Comparison of ENCODE assay signal across 17 cellular contexts in the genomic region with DNA sequence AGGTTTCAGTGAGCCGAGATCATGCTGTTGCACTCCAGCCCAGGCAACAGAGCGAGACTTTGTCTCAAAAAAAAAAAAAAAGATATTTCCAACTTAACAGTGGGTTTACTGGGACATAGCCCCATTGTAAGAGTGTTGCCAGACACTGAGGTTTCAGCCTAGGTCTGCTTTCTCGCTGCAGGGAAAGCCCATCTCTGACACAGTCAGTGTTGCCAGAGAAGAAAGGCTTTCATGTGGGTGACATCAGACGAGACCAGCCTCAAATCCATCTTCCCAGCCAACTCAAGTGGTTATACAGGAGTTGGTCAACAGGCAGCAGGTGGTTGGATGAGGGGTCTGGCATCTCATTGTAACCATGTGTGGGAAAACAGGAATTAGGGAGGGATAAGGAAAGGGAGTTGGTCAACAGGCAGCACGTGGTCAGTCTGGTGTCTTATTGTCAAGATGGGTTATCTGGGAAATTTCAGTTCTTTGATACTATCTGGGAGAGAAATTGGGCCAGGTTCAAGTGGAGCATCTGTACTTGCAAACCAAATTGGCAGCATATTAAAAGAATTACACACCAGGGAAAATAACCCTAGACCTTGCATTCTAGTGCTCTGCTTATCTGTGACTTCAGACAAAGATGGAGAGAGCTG. TPM values are rescaled to one million over a fixed set of nuclear protein-coding genes. Genes with fewer than 3 reads are reported as not detected.
A peak's percentile ranks its signal among the peaks of the same experiment; 100 is the strongest.
DNase-seq lines count a peak whose midpoint lies in the region; ATAC-seq and TF ChIP-seq lines count a peak whose summit lies in the region.
"Had no signal": no experiment of that assay in that cellular context is flagged by ENCODE, and none has a peak within 500 bp of the region (broad histone marks: within the 10 kb centered on the region; RNA-seq: fewer than 3 reads in every experiment).

No MANE protein-coding gene starts in this region.

- H3K9me3 Mint-ChIP-seq in activated CD8-positive, alpha-beta T cell treated with anti-CD3 and anti-CD28 coated beads, Interleukin-2, amount 10 ng/mL, durations not matched to agents 7 days and 5 days (ENCODE audit: insufficient read depth): no peaks in the 10 kb centered on the region
- peaks cover 3% of the 10 kb centered on the region for H3K9me3 Mint-ChIP-seq in activated CD8-positive, alpha-beta T cell treated with anti-CD3 and anti-CD28 coated beads for 36 hours
- no peaks in the 10 kb centered on the region for H3K9me3 Mint-ChIP-seq in activated T-helper 17 cell treated with anti-CD3 and anti-CD28 coated beads, Interleukin-2, amount 50 U/mL, for 72 hours
- H3K9me3 Mint-ChIP-seq in effector memory CD8-positive, alpha-beta T cell: no peaks in the 10 kb centered on the region
- H3K9me3 Mint-ChIP-seq in stimulated activated naive CD8-positive, alpha-beta T cell treated with anti-CD3 and anti-CD28 coated beads, Interleukin-15, amount 100 ng/mL, for 72 hours: peaks cover 0 to 8% of the 10 kb centered on the region in 2 donors
- H3K9me3 Mint-ChIP-seq: CD4-positive, alpha-beta T cell; nephron had no signal

- CTCF ChIA-PET in activated CD8-positive, alpha-beta T cell treated with anti-CD3 and anti-CD28 coated beads, Interleukin-2, amount 10 ng/mL, durations not matched to agents 7 days and 5 days (lab: Charles Lee): no interaction called here
- CTCF ChIA-PET in activated CD8-positive, alpha-beta T cell treated with anti-CD3 and anti-CD28 coated beads for 36 hours (lab: Charles Lee): no interaction called here

- ATAC-seq in activated CD8-positive, alpha-beta T cell treated with anti-CD3 and anti-CD28 coated beads, Interleukin-2, amount 10 ng/mL, durations not matched to agents 7 days and 5 days: no peak
- ATAC-seq in activated CD8-positive, alpha-beta T cell treated with anti-CD3 and anti-CD28 coated beads for 36 hours: no peak
- ATAC-seq in activated T-helper 17 cell treated with anti-CD3 and anti-CD28 coated beads, Interleukin-2, amount 50 U/mL, for 72 hours (replicated peaks): no peak
- ATAC-seq in effector memory CD8-positive, alpha-beta T cell (replicated peaks): no peak
- no peak for ATAC-seq in stimulated activated naive CD8-positive, alpha-beta T cell treated with anti-CD3 and anti-CD28 coated beads, Interleukin-15, amount 100 ng/mL, for 72 hours
- no peak for ATAC-seq in GM19455 (IDR thresholded peaks at IDR 0.05; ENCODE audit: unreplicated experiment)

- H3K27me3 Mint-ChIP-seq in activated CD8-positive, alpha-beta T cell treated with anti-CD3 and anti-CD28 coated beads, Interleukin-2, amount 10 ng/mL, durations not matched to agents 7 days and 5 days (ENCODE audit: low read depth): no peaks in the 10 kb centered on the region
- no peaks in the 10 kb centered on the region for H3K27me3 Mint-ChIP-seq in activated CD8-positive, alpha-beta T cell treated with anti-CD3 and anti-CD28 coated beads for 36 hours
- no peaks in the 10 kb centered on the region for H3K27me3 Mint-ChIP-seq in activated T-helper 17 cell treated with anti-CD3 and anti-CD28 coated beads, Interleukin-2, amount 50 U/mL, for 72 hours
- H3K27me3 Mint-ChIP-seq in effector memory CD8-positive, alpha-beta T cell: no peaks in the 10 kb centered on the region
- H3K27me3 Mint-ChIP-seq in stimulated activated naive CD8-positive, alpha-beta T cell treated with anti-CD3 and anti-CD28 coated beads, Interleukin-15, amount 100 ng/mL, for 72 hours: no peaks in the 10 kb centered on the region
- H3K27me3 Mint-ChIP-seq: CD4-positive, alpha-beta T cell had no signal

- intact Hi-C loops in activated CD8-positive, alpha-beta T cell treated with anti-CD3 and anti-CD28 coated beads for 36 hours (cut with micrococcal nuclease): no loop called here

- no peaks in the 10 kb centered on the region for H3K4me1 Mint-ChIP-seq in activated CD8-positive, alpha-beta T cell treated with anti-CD3 and anti-CD28 coated beads, Interleukin-2, amount 10 ng/mL, durations not matched to agents 7 days and 5 days (ENCODE audit: low read depth)
- peaks cover 10% of the 10 kb centered on the region for H3K4me1 Mint-ChIP-seq in activated CD8-positive, alpha-beta T cell treated with anti-CD3 and anti-CD28 coated beads for 36 hours (ENCODE audit: low read depth)
- H3K4me1 Mint-ChIP-seq in activated T-helper 17 cell treated with anti-CD3 and anti-CD28 coated beads, Interleukin-2, amount 50 U/mL, for 72 hours: peaks cover 4% of the 10 kb centered on the region
- H3K4me1 Mint-ChIP-seq in effector memory CD8-positive, alpha-beta T cell (ENCODE audit: low read depth in 2 of 2): peaks cover 2 to 6% of the 10 kb centered on the region in 2 donors
- H3K4me1 Mint-ChIP-seq in stimulated activated naive CD8-positive, alpha-beta T cell treated with anti-CD3 and anti-CD28 coated beads, Interleukin-15, amount 100 ng/mL, for 72 hours: no peaks in the 10 kb centered on the region
- H3K4me1 Mint-ChIP-seq: nephron had no signal

- no peak for DNase-seq in activated CD8-positive, alpha-beta T cell treated with anti-CD3 and anti-CD28 coated beads, Interleukin-2, amount 10 ng/mL, durations not matched to agents 7 days and 5 days
- no peak for DNase-seq in activated CD8-positive, alpha-beta T cell treated with anti-CD3 and anti-CD28 coated beads for 36 hours
- no peak for DNase-seq in effector memory CD8-positive, alpha-beta T cell
- no peak for DNase-seq in stimulated activated naive CD8-positive, alpha-beta T cell treated with anti-CD3 and anti-CD28 coated beads, Interleukin-15, amount 100 ng/mL, for 72 hours
- DNase-seq in hepatic stellate cell (ENCODE audit: low spot score) (no peak), superior temporal gyrus (ENCODE audit: extremely low spot score) (no peak)
- DNase-seq: activated effector memory CD4-positive, alpha-beta T cell treated with Interleukin-2 at 50 U/mL for 16 hours; CD4-positive, alpha-beta T cell; HCEC 1CT; hippocampal formation; Karpas-422; NCI-H1105 treated with DMSO at 0.1 percent for 48 hours; NCI-H226; upper lobe of left lung had no signal

- peaks cover 88% of the 10 kb centered on the region for H3K36me3 Mint-ChIP-seq in activated CD8-positive, alpha-beta T cell treated with anti-CD3 and anti-CD28 coated beads, Interleukin-2, amount 10 ng/mL, durations not matched to agents 7 days and 5 days (ENCODE audit: low read depth)
- peaks cover 66% of the 10 kb centered on the region for H3K36me3 Mint-ChIP-seq in activated CD8-positive, alpha-beta T cell treated with anti-CD3 and anti-CD28 coated beads for 36 hours (ENCODE audit: low read depth)
- peaks cover 98% of the 10 kb centered on the region for H3K36me3 Mint-ChIP-seq in activated T-helper 17 cell treated with anti-CD3 and anti-CD28 coated beads, Interleukin-2, amount 50 U/mL, for 72 hours (ENCODE audit: low read depth)
- H3K36me3 Mint-ChIP-seq in effector memory CD8-positive, alpha-beta T cell (ENCODE audit: insufficient read depth): peaks cover 6% of the 10 kb centered on the region

- POLR2A ChIA-PET in activated CD8-positive, alpha-beta T cell treated with anti-CD3 and anti-CD28 coated beads, Interleukin-2, amount 10 ng/mL, durations not matched to agents 7 days and 5 days (lab: Charles Lee): no interaction called here
- POLR2A ChIA-PET in activated CD8-positive, alpha-beta T cell treated with anti-CD3 and anti-CD28 coated beads for 36 hours (lab: Charles Lee): no interaction called here

- no peak overlapping the region for H3K4me3 Mint-ChIP-seq in activated CD8-positive, alpha-beta T cell treated with anti-CD3 and anti-CD28 coated beads, Interleukin-2, amount 10 ng/mL, durations not matched to agents 7 days and 5 days
- no peak overlapping the region for H3K4me3 Mint-ChIP-seq in activated CD8-positive, alpha-beta T cell treated with anti-CD3 and anti-CD28 coated beads for 36 hours
- no peak overlapping the region for H3K4me3 Mint-ChIP-seq in activated T-helper 17 cell treated with anti-CD3 and anti-CD28 coated beads, Interleukin-2, amount 50 U/mL, for 72 hours
- no peak overlapping the region for H3K4me3 Mint-ChIP-seq in effector memory CD8-positive, alpha-beta T cell
- no peak overlapping the region for H3K4me3 Mint-ChIP-seq in stimulated activated naive CD8-positive, alpha-beta T cell treated with anti-CD3 and anti-CD28 coated beads, Interleukin-15, amount 100 ng/mL, for 72 hours
- H3K4me3 Mint-ChIP-seq: CD4-positive, alpha-beta T cell; nephron had no signal

- TF ChIP-seq CTCF in activated CD8-positive, alpha-beta T cell treated with anti-CD3 and anti-CD28 coated beads for 36 hours (IDR thresholded peaks at IDR 0.05): no peak

- peak overlapping the region; percentile 69 for H3K27ac Mint-ChIP-seq in activated CD8-positive, alpha-beta T cell treated with anti-CD3 and anti-CD28 coated beads, Interleukin-2, amount 10 ng/mL, durations not matched to agents 7 days and 5 days
- H3K27ac Mint-ChIP-seq in activated CD8-positive, alpha-beta T cell treated with anti-CD3 and anti-CD28 coated beads for 36 hours: no peak overlapping the region
- peak overlapping the region; percentile 15 for H3K27ac Mint-ChIP-seq in activated T-helper 17 cell treated with anti-CD3 and anti-CD28 coated beads, Interleukin-2, amount 50 U/mL, for 72 hours
- H3K27ac Mint-ChIP-seq in effector memory CD8-positive, alpha-beta T cell: peak overlapping the region; percentile 33 to 61
- H3K27ac Mint-ChIP-seq in stimulated activated naive CD8-positive, alpha-beta T cell treated with anti-CD3 and anti-CD28 coated beads, Interleukin-15, amount 100 ng/mL, for 72 hours: peak overlapping the region; percentile 15 to 56
- H3K27ac Mint-ChIP-seq: CD4-positive, alpha-beta T cell; nephron had no signal

RNA-seq across cellular contexts. Expression of a gene that starts 41.1 kb away (rescaled TPM):
- total RNA-seq in activated CD8-positive, alpha-beta T cell treated with anti-CD3 and anti-CD28 coated beads, Interleukin-2, amount 10 ng/mL, durations not matched to agents 7 days and 5 days: 10 to 100 TPM; 32.2 to 35.6 TPM
- 10 to 100 TPM; 43.9 to 46.3 TPM for total RNA-seq in activated CD8-positive, alpha-beta T cell treated with anti-CD3 and anti-CD28 coated beads for 36 hours
- total RNA-seq in activated T-helper 17 cell treated with anti-CD3 and anti-CD28 coated beads, Interleukin-2, amount 50 U/mL, for 72 hours: 10 to 100 TPM; 40.8 to 42.7 TPM
